8 cellular contexts compared by ENCODE assay signal in the genomic region with DNA sequence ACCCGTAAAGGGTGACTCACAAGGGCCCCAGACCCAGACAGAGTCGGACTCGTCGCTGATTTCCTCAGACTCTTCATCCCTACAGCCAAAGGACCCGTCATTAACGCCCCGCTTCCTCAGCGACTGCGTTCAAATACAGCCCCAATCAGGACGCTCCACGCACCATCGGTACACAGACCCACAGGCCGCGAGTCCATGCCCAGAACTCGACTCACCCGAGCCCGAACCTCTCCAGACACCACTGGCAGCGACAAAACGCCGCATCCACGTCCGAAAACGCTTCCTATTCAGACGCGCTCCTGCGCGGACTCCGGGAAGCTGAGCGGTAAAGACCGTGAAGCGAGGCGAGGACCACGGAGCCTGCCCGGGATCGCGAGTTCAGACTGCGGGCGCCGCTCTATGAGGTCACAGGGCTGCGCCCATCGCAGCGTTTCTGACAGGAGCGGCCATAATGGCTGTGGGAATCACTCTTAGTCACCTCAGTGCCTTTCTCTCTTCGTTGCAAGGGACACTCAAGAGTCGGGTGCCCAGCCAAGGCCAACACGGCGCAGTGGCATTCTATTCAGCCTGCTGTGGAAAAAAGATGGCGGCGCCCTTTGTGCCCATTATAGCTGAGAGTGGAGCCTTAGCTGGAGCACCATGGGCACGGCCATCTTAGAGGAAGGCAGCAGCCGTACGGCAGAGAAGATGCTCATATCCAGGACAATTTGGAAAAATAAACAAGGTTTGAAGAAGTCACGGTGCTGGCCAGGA. TPM values are rescaled to one million over a fixed set of nuclear protein-coding genes. Genes with fewer than 3 reads are reported as not detected.
DNase-seq lines count a peak whose midpoint lies in the region; ATAC-seq and TF ChIP-seq lines count a peak whose summit lies in the region.

A gene (minus strand): TSS at position 353 of the 753 bp plus-strand sequence. CDS start 2,634 bp downstream, outside the sequence.

- H3K36me3 ChIP-seq in endodermal cell (ENCODE audit: control insufficient read depth, insufficient read depth, low read length) (peaks cover 58% of the 10 kb centered on the region), mesodermal cell (ENCODE audit: control insufficient read depth, insufficient read depth, low read length) (peaks cover 63% of the 10 kb centered on the region)

- peak; percentile 88 for DNase-seq in COLO668 (lab: John Stamatoyannopoulos, UW; ENCODE audit: unreplicated experiment)
- DNase-seq in HPDE6-E6E7 (ENCODE audit: extremely low spot score) = peak; percentile 84
- peak; percentile 88 for DNase-seq in NOMO-1 treated with DMSO at 0.1 percent for 48 hours (lab: John Stamatoyannopoulos, UW; ENCODE audit: unreplicated experiment)
- DNase-seq in activated CD8-positive, alpha-beta memory T cell treated with anti-CD3 and anti-CD28 coated beads, Interleukin-2, amount 50 U/mL, for 4 hours = peak; percentile 88
- DNase-seq in endodermal cell = peak; percentile 94
- DNase-seq in stimulated activated CD8-positive, alpha-beta memory T cell treated with anti-CD3 and anti-CD28 coated beads, Interleukin-15, amount 100 ng/mL, for 1 hour (ENCODE audit: low read depth) = peak; percentile 74

- H3K27ac Mint-ChIP-seq in endodermal cell = peak within 1 kb of the TSS; percentile 99

- peak within 1 kb of the TSS; percentile 100 for H3K4me3 Mint-ChIP-seq in endodermal cell

- H3K4me1 ChIP-seq in endodermal cell (ENCODE audit: control insufficient read depth, insufficient read depth, low read length) = no peaks in the 10 kb centered on the region
- H3K4me1 ChIP-seq in mesodermal cell (ENCODE audit: control insufficient read depth, insufficient read depth, low read length, poor library complexity, severe bottlenecking) = no peaks in the 10 kb centered on the region

- H3K27me3 Mint-ChIP-seq in endodermal cell (ENCODE audit: insufficient read depth) = no peaks in the 10 kb centered on the region

- peaks cover 9% of the 10 kb centered on the region for H3K4me1 Mint-ChIP-seq in endodermal cell

- peak; percentile 86 for ATAC-seq in GM19467 (IDR thresholded peaks at IDR 0.05; ENCODE audit: unreplicated experiment)

- no peak for TF ChIP-seq CTCF in endodermal cell (conservative IDR thresholded peaks at IDR 0.05)

- H3K4me3 ChIP-seq in endodermal cell (ENCODE audit: low read length) (peak within 1 kb of the TSS; percentile 94), mesodermal cell (ENCODE audit: extremely low read depth, insufficient read depth, low read length, poor library complexity, severe bottlenecking) (peak within 1 kb of the TSS; percentile 73)

- peaks cover 63% of the 10 kb centered on the region for H3K36me3 Mint-ChIP-seq in endodermal cell (ENCODE audit: low read depth)

- H3K9me3 ChIP-seq in endodermal cell (ENCODE audit: control insufficient read depth, low read length) (peaks cover 78% of the 10 kb centered on the region), mesodermal cell (ENCODE audit: control insufficient read depth, low read length) (peaks cover 60% of the 10 kb centered on the region)

- no peaks in the 10 kb centered on the region for H3K27me3 ChIP-seq in endodermal cell (ENCODE audit: control insufficient read depth, insufficient read depth, low read length, poor library complexity, severe bottlenecking)

- H3K9me3 Mint-ChIP-seq in endodermal cell = peaks cover 76% of the 10 kb centered on the region

- H3K9ac ChIP-seq in endodermal cell (ENCODE audit: extremely low read depth, low read length, poor library complexity, severe bottlenecking) = peak within 1 kb of the TSS; percentile 98

- H3K27ac ChIP-seq in endodermal cell (ENCODE audit: low read depth, low read length) (peak within 1 kb of the TSS; percentile 97), mesodermal cell (ENCODE audit: low read depth, low read length, severe bottlenecking) (peak within 1 kb of the TSS; percentile 96)

- WGBS in endodermal cell (ENCODE audit: insufficient coverage in 1 of 2, insufficient read length in 1 of 2), 2 experiments = 0 to 1% methylated on average over 27 to 53 of the region's 53 CpGs
- WGBS in mesodermal cell (ENCODE audit: insufficient coverage in 2 of 2), 2 experiments = 0% methylated on average over 46 to 48 of the region's 53 CpGs

RNA-seq across cellular contexts. Expression of the gene that starts here (rescaled TPM):
- 10 to 100 TPM; 46.2 to 66.7 TPM for total RNA-seq in endodermal cell
- polyA plus RNA-seq in endodermal cell (2013, experiment 1 of 2) = 18.5 TPM
- 19.8 TPM for polyA plus RNA-seq in endodermal cell (2013, experiment 2 of 2)
- 12.6 TPM for polyA plus RNA-seq in mesodermal cell (2013, experiment 1 of 2)
- polyA plus RNA-seq in mesodermal cell (2013, experiment 2 of 2) = 13.6 TPM

Comparison
In these comparisons a context has a peak if more than half of its experiments do, and no peak if none do; other contexts are left out.
1. Peak in every context shown above with its lines: DNase-seq, ATAC-seq, H3K4me3 ChIP-seq and H3K27ac ChIP-seq.